Comparison of ENCODE assay signal across 1 cellular context in genomic region chr3:32106132-32106928, GRCh38.
TF ChIP-seq lines count a peak whose summit lies in the region.

Gene GPD1L (plus strand): TSS chr3:32106620. CDS start chr3:32106712, 92 bp downstream.

TF ChIP-seq in HEK293, 187 proteins besides CTCF, POLR2A, EP300 and RAD21 (continued from another document and continues in another):
- TF ChIP-seq, protein P1, sequence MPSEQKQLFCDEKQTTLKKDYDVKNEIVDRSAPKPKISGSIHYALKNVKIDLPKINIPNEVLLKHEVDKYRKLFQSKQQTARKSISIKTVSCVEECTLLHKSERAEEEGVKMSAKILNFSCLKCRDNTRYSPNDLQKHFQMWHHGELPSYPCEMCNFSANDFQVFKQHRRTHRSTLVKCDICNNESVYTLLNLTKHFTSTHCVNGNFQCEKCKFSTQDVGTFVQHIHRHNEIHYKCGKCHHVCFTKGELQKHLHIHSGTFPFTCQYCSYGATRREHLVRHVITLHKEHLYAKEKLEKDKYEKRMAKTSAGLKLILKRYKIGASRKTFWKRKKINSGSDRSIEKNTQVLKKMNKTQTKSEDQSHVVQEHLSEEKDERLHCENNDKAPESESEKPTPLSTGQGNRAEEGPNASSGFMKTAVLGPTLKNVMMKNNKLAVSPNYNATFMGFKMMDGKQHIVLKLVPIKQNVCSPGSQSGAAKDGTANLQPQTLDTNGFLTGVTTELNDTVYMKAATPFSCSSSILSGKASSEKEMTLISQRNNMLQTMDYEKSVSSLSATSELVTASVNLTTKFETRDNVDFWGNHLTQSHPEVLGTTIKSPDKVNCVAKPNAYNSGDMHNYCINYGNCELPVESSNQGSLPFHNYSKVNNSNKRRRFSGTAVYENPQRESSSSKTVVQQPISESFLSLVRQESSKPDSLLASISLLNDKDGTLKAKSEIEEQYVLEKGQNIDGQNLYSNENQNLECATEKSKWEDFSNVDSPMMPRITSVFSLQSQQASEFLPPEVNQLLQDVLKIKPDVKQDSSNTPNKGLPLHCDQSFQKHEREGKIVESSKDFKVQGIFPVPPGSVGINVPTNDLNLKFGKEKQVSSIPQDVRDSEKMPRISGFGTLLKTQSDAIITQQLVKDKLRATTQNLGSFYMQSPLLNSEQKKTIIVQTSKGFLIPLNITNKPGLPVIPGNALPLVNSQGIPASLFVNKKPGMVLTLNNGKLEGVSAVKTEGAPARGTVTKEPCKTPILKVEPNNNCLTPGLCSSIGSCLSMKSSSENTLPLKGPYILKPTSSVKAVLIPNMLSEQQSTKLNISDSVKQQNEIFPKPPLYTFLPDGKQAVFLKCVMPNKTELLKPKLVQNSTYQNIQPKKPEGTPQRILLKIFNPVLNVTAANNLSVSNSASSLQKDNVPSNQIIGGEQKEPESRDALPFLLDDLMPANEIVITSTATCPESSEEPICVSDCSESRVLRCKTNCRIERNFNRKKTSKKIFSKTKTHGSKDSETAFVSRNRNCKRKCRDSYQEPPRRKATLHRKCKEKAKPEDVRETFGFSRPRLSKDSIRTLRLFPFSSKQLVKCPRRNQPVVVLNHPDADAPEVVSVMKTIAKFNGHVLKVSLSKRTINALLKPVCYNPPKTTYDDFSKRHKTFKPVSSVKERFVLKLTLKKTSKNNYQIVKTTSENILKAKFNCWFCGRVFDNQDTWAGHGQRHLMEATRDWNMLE (tag by site-specific recombination; conservative IDR thresholded peaks at IDR 0.05; ENCODE audit: low read depth) = peak; percentile 82
- no peak for TF ChIP-seq ZNF571 (tag by site-specific recombination; IDR thresholded peaks at IDR 0.05)
- TF ChIP-seq ZNF791 (tag by site-specific recombination; IDR thresholded peaks at IDR 0.05) = no peak
- peak; percentile 34; the same call in 1 of the 2 replicates for TF ChIP-seq PRDM10 (tag by site-specific recombination; IDR thresholded peaks at IDR 0.05)
- TF ChIP-seq, protein P2, sequence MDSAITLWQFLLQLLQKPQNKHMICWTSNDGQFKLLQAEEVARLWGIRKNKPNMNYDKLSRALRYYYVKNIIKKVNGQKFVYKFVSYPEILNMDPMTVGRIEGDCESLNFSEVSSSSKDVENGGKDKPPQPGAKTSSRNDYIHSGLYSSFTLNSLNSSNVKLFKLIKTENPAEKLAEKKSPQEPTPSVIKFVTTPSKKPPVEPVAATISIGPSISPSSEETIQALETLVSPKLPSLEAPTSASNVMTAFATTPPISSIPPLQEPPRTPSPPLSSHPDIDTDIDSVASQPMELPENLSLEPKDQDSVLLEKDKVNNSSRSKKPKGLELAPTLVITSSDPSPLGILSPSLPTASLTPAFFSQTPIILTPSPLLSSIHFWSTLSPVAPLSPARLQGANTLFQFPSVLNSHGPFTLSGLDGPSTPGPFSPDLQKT (IDR thresholded peaks at IDR 0.05; ENCODE audit: borderline replicate concordance, low read depth, low read length) = no peak
- peak; percentile 36; the same call in 1 of the 2 replicates for TF ChIP-seq ZNF629 (tag by site-specific recombination; IDR thresholded peaks at IDR 0.05)
- 0 out of 2 replicates have a peak, but pooled peaks have one; percentile 22 for TF ChIP-seq SP7 (tag by site-specific recombination; IDR thresholded peaks at IDR 0.05)
- TF ChIP-seq ZFHX2 (tag by site-specific recombination; conservative IDR thresholded peaks at IDR 0.05) = peak; percentile 57
- no peak for TF ChIP-seq WT1 (tag by site-specific recombination; IDR thresholded peaks at IDR 0.05)
- no peak for TF ChIP-seq KLF16 (tag by site-specific recombination; IDR thresholded peaks at IDR 0.05)
- TF ChIP-seq ZNF544 (tag by site-specific recombination; IDR thresholded peaks at IDR 0.05) = no peak
- TF ChIP-seq ZNF792 (tag by site-specific recombination; IDR thresholded peaks at IDR 0.05) = no peak
- TF ChIP-seq ZNF549 (tag by site-specific recombination; IDR thresholded peaks at IDR 0.05) = 0 out of 2 replicates have a peak, but pooled peaks have one; percentile 28
- TF ChIP-seq ZNF837 (tag by site-specific recombination; IDR thresholded peaks at IDR 0.05) = no peak
- TF ChIP-seq, protein P3, sequence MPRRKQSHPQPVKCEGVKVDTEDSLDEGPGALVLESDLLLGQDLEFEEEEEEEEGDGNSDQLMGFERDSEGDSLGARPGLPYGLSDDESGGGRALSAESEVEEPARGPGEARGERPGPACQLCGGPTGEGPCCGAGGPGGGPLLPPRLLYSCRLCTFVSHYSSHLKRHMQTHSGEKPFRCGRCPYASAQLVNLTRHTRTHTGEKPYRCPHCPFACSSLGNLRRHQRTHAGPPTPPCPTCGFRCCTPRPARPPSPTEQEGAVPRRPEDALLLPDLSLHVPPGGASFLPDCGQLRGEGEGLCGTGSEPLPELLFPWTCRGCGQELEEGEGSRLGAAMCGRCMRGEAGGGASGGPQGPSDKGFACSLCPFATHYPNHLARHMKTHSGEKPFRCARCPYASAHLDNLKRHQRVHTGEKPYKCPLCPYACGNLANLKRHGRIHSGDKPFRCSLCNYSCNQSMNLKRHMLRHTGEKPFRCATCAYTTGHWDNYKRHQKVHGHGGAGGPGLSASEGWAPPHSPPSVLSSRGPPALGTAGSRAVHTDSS (tag by site-specific recombination; IDR thresholded peaks at IDR 0.05) = no peak
- TF ChIP-seq ZNF561 (tag by site-specific recombination; IDR thresholded peaks at IDR 0.05; ENCODE audit: borderline replicate concordance) = peak; percentile 38
- no peak for TF ChIP-seq RBAK (tag by site-specific recombination; IDR thresholded peaks at IDR 0.05)
- 0 out of 2 replicates have a peak, but pooled peaks have one; percentile 25 for TF ChIP-seq KLF8 (tag by site-specific recombination; IDR thresholded peaks at IDR 0.05)
- no peak for TF ChIP-seq REPIN1 (tag by site-specific recombination; IDR thresholded peaks at IDR 0.05; ENCODE audit: low read depth)
- TF ChIP-seq ZNF707 (tag by site-specific recombination; IDR thresholded peaks at IDR 0.05) = no peak
- TF ChIP-seq PRDM4 (tag by site-specific recombination; IDR thresholded peaks at IDR 0.05) = no peak
- no peak for TF ChIP-seq ZFP41 (tag by site-specific recombination; IDR thresholded peaks at IDR 0.05; ENCODE audit: borderline replicate concordance)
- no peak for TF ChIP-seq ZNF548 (tag by site-specific recombination; IDR thresholded peaks at IDR 0.05)
- no peak for TF ChIP-seq ZNF555 (tag by site-specific recombination; conservative IDR thresholded peaks at IDR 0.05)
- TF ChIP-seq KLF10 (tag by site-specific recombination; IDR thresholded peaks at IDR 0.05) = peak; percentile 65
- TF ChIP-seq ZNF449 (tag by site-specific recombination; IDR thresholded peaks at IDR 0.05) = peak; percentile 36; the same call in 1 of the 2 replicates
- TF ChIP-seq HOXA7 (CRISPR knock-in tag; IDR thresholded peaks at IDR 0.05; ENCODE audit: borderline replicate concordance) = no peak
- TF ChIP-seq, protein P4, sequence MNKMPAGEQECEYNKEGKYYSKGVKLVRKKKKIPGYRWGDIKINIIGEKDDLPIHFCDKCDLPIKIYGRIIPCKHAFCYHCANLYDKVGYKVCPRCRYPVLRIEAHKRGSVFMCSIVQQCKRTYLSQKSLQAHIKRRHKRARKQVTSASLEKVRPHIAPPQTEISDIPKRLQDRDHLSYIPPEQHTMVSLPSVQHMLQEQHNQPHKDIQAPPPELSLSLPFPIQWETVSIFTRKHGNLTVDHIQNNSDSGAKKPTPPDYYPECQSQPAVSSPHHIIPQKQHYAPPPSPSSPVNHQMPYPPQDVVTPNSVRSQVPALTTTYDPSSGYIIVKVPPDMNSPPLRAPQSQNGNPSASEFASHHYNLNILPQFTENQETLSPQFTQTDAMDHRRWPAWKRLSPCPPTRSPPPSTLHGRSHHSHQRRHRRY (tag by site-specific recombination; IDR thresholded peaks at IDR 0.05) = no peak
- TF ChIP-seq GLIS1 (tag by site-specific recombination; IDR thresholded peaks at IDR 0.05) = peak; percentile 56; the same call in 1 of the 2 replicates
- no peak for TF ChIP-seq HOXC10 (CRISPR knock-in tag; IDR thresholded peaks at IDR 0.05)
- TF ChIP-seq ZNF433 (tag by site-specific recombination; IDR thresholded peaks at IDR 0.05; ENCODE audit: low read depth) = no peak
- no peak for TF ChIP-seq ZNF169 (tag by site-specific recombination; IDR thresholded peaks at IDR 0.05)
- TF ChIP-seq ZNF585B (tag by site-specific recombination; IDR thresholded peaks at IDR 0.05) = no peak
- no peak for TF ChIP-seq ZNF624 (tag by site-specific recombination; IDR thresholded peaks at IDR 0.05)
- TF ChIP-seq ZBTB17 (tag by site-specific recombination; IDR thresholded peaks at IDR 0.05) = peak; percentile 42; the same call in 1 of the 2 replicates
- no peak for TF ChIP-seq YY2 (tag by site-specific recombination; IDR thresholded peaks at IDR 0.05)
- 0 out of 2 replicates have a peak, but pooled peaks have one; percentile 18 for TF ChIP-seq YY1 (tag by site-specific recombination; IDR thresholded peaks at IDR 0.05)
- no peak for TF ChIP-seq KLF1 (tag by site-specific recombination; IDR thresholded peaks at IDR 0.05)
- TF ChIP-seq ZNF114 (tag by site-specific recombination; IDR thresholded peaks at IDR 0.05) = no peak
- no peak for TF ChIP-seq ZNF768 (tag by site-specific recombination; IDR thresholded peaks at IDR 0.05)
- TF ChIP-seq GLIS2 (tag by site-specific recombination; IDR thresholded peaks at IDR 0.05) = peak; percentile 54; the same call in 1 of the 2 replicates
- TF ChIP-seq PRDM1 (tag by site-specific recombination; IDR thresholded peaks at IDR 0.05) = no peak
- TF ChIP-seq KLF9 (tag by site-specific recombination; IDR thresholded peaks at IDR 0.05; ENCODE audit: low read depth) = peak; percentile 47; the same call in 1 of the 2 replicates
- TF ChIP-seq KLF17 (tag by site-specific recombination; IDR thresholded peaks at IDR 0.05) = no peak
- TF ChIP-seq ZNF292 (tag by site-specific recombination; IDR thresholded peaks at IDR 0.05; ENCODE audit: borderline replicate concordance, low read depth) = no peak
- no peak for TF ChIP-seq ZNF596 (tag by site-specific recombination; IDR thresholded peaks at IDR 0.05)
- TF ChIP-seq ZNF692 (tag by site-specific recombination; IDR thresholded peaks at IDR 0.05) = no peak
